8 cellular contexts compared by ENCODE assay signal in genomic region chr14:59463773-59464650, GRCh38. TPM values are rescaled to one million over a fixed set of nuclear protein-coding genes. Genes with fewer than 3 reads are reported as not detected.
DNase-seq lines count a peak whose midpoint lies in the region; ATAC-seq and TF ChIP-seq lines count a peak whose summit lies in the region.

No MANE protein-coding gene starts in this region.

- 83% methylated on average over 39 of the region's 83 CpGs for WGBS in mammary epithelial cell (ENCODE audit: low coverage, missing lambda C conversion rate)

- H3K27me3 Mint-ChIP-seq in Calu3 (ENCODE audit: unreplicated experiment): no peaks in the 10 kb centered on the region

- no peak overlapping the region for H3K27ac ChIP-seq in mammary epithelial cell (ENCODE audit: insufficient read depth, low read depth, low read length)
- peak overlapping the region; percentile 60 for H3K27ac ChIP-seq in layer of hippocampus (ENCODE audit: low read depth, low read length)

- dilution Hi-C loops in mammary epithelial cell (cut with HindIII; ENCODE audit: low sequenced_read_pairs): no loop called here

- peak overlapping the region; percentile 32 for H3K27ac Mint-ChIP-seq in Calu3 (ENCODE audit: unreplicated experiment)

- H4K20me1 ChIP-seq in mammary epithelial cell (ENCODE audit: insufficient read depth, low read length): peaks cover 4% of the 10 kb centered on the region

- TF ChIP-seq CTCF in Calu3 (IDR thresholded peaks at IDR 0.05; ENCODE audit: unreplicated experiment) (no peak), mammary epithelial cell (conservative IDR thresholded peaks at IDR 0.05 in 1 of 2, IDR thresholded peaks at IDR 0.05 in 1 of 2; ENCODE audit: extremely low read depth in 1 of 2, insufficient read depth in 1 of 2, low read depth in 1 of 2, low read length in 2 of 2) (no peak)

- intact Hi-C loops in Calu3 (cut with micrococcal nuclease; ENCODE audit: unreplicated experiment): no loop called here
- intact Hi-C loops in mammary epithelial cell (cut with micrococcal nuclease): loop anchor here (2.0 kb wide), 1 partner anchor 19 kb away; no protein-coding TSS in a partner anchor

- DNase-seq in Calu3 (no peak), NCI-H748 (lab: John Stamatoyannopoulos, UW; ENCODE audit: unreplicated experiment) (peak; percentile 80), mammary epithelial cell (no peak)
- peak; percentile 24 to 27 for DNase-seq in stimulated activated CD4-positive, alpha-beta T cell treated with anti-CD3 and anti-CD28 coated beads, Interleukin-4, amount 100 ng/mL, for 48 hours (ENCODE audit: low read depth in 2 of 2)

- H3K9me3 Mint-ChIP-seq in Calu3 (ENCODE audit: low read depth, unreplicated experiment): no peaks in the 10 kb centered on the region

- H3K36me3 Mint-ChIP-seq in Calu3 (ENCODE audit: insufficient read depth, unreplicated experiment): peaks cover 12% of the 10 kb centered on the region

- H2AFZ ChIP-seq in mammary epithelial cell (ENCODE audit: low read depth, low read length): peak overlapping the region; percentile 85

- H3K4me3 ChIP-seq in mammary epithelial cell (replicated peaks in 1 of 3; ENCODE audit: insufficient read depth in 1 of 3, low read depth in 2 of 3, low read length in 3 of 3): peak overlapping the region; percentile 35 to 55 (median 47)

- ATAC-seq in GM21717 (IDR thresholded peaks at IDR 0.05; ENCODE audit: unreplicated experiment) (peak; percentile 28), HG03432 (IDR thresholded peaks at IDR 0.05; ENCODE audit: unreplicated experiment) (no peak), GM19467 (IDR thresholded peaks at IDR 0.05; ENCODE audit: unreplicated experiment) (no peak)

- H3K4me1 Mint-ChIP-seq in Calu3 (ENCODE audit: low read depth, unreplicated experiment): no peaks in the 10 kb centered on the region

- BruUV-seq in Calu3 (replicated peaks; lab: Mats Ljungman, UMichigan): no TSS peak
- BruUV-seq in mammary epithelial cell (replicated peaks; lab: Mats Ljungman, UMichigan): no TSS peak

- peaks cover 12% of the 10 kb centered on the region for H3K4me1 ChIP-seq in mammary epithelial cell (ENCODE audit: insufficient read depth, low read length)

- no peaks in the 10 kb centered on the region for H3K9me3 ChIP-seq in mammary epithelial cell (replicated peaks; ENCODE audit: insufficient read depth, low read length)

- peak overlapping the region; percentile 95 for H3K4me2 ChIP-seq in mammary epithelial cell (ENCODE audit: insufficient read depth, low read depth, low read length)

- peak overlapping the region; percentile 78 for H3K4me3 Mint-ChIP-seq in Calu3 (ENCODE audit: low read depth, unreplicated experiment)

- in situ Hi-C loops in mammary epithelial cell (cut with MboI; ENCODE audit: low sequenced_read_pairs in 2 of 2): no loop called here

- CTCF ChIA-PET in Calu3 (lab: Charles Lee) (interaction anchor here (0.7 kb wide), 1 partner anchor 732 kb away, joined by 3 read pairs; no protein-coding TSS in a partner anchor), mammary epithelial cell (lab: Charles Lee; ENCODE audit: low non-redundant PET) (interaction anchor here (0.6 kb wide), 1 partner anchor 20 kb away, joined by 3 read pairs; the partner anchor contains the start of genes JKAMP and L3HYPDH)

- no peak overlapping the region for H3K9ac ChIP-seq in mammary epithelial cell (ENCODE audit: insufficient read depth, low read length)

- H3K36me3 ChIP-seq in mammary epithelial cell (ENCODE audit: insufficient read depth, low read length): no peaks in the 10 kb centered on the region

- no peaks in the 10 kb centered on the region for H3K79me2 ChIP-seq in mammary epithelial cell (ENCODE audit: insufficient read depth, low read length)

- no peaks in the 10 kb centered on the region for H3K27me3 ChIP-seq in mammary epithelial cell (ENCODE audit: insufficient read depth, low read length)
- no peaks in the 10 kb centered on the region for H3K27me3 ChIP-seq in layer of hippocampus (ENCODE audit: control insufficient read depth, insufficient read depth, low read length)

RNA-seq across cellular contexts. Expression of gene GPR135, which starts 1.2 kb away (rescaled TPM):
- total RNA-seq in Calu3 (2022) (5.5 and 6.3 TPM in 2 replicates), mammary epithelial cell (1 to 10 TPM; 3.3 to 4.8 TPM)
- 0.28 TPM for polyA plus RNA-seq in mammary epithelial cell
- polyA minus RNA-seq in mammary epithelial cell: not detected

RNA-seq across cellular contexts. Expression of gene L3HYPDH, which starts 20.2 kb away (rescaled TPM):
- total RNA-seq in Calu3 (2022): 27.3 and 28.4 TPM in 2 replicates
- total RNA-seq in mammary epithelial cell: 10 to 100 TPM; 23.4 to 30.2 TPM
- polyA plus RNA-seq in mammary epithelial cell: 14.8 TPM
- polyA minus RNA-seq in mammary epithelial cell: not detected

RNA-seq across cellular contexts. Expression of gene JKAMP, which starts 20.3 kb away (rescaled TPM):
- total RNA-seq in Calu3 (2022) (48.9 and 49.4 TPM in 2 replicates), mammary epithelial cell (10 to 100 TPM; 36.6 to 99.9 TPM)
- polyA plus RNA-seq in mammary epithelial cell: 78.8 TPM
- 78.0 TPM for polyA minus RNA-seq in mammary epithelial cell

Comparison
In these comparisons a context has a peak if more than half of its experiments do, and no peak if none do; other contexts are left out.
1. DNase-seq: peak in NCI-H748 (single experiment) and stimulated activated CD4-positive, alpha-beta T cell treated with anti-CD3 and anti-CD28 coated beads, Interleukin-4, amount 100 ng/mL, for 48 hours (2 of 2); none in Calu3 (single experiment) and mammary epithelial cell (single experiment).